In genomic region chr16:7339700-7340099, GRCh38 we compare ENCODE assay signal across 28 cellular contexts. TPM values are rescaled to one million over a fixed set of nuclear protein-coding genes. Genes with fewer than 3 reads are reported as not detected.
DNase-seq lines count a peak whose midpoint lies in the region; ATAC-seq and TF ChIP-seq lines count a peak whose summit lies in the region.
"Had no signal": no experiment of that assay in that cellular context is flagged by ENCODE, and none has a peak within 500 bp of the region (broad histone marks: within the 10 kb centered on the region; RNA-seq: fewer than 3 reads in every experiment).

No MANE protein-coding gene starts in this region.

- H3K27ac ChIP-seq in heart left ventricle (peak overlapping the region in 3 of 12 donors; percentile 30 to 49 (median 42)), psoas muscle (peak overlapping the region; percentile 98), gastrocnemius medialis (peak overlapping the region; percentile 90 to 98 (median 94))
- H3K27ac ChIP-seq: BLaER1 had no signal

- TF ChIP-seq CTCF in heart left ventricle (IDR thresholded peaks at IDR 0.05) (no peak), psoas muscle (IDR thresholded peaks at IDR 0.05) (no peak), gastrocnemius medialis (IDR thresholded peaks at IDR 0.05 in 4 of 5, conservative IDR thresholded peaks at IDR 0.05 in 1 of 5) (no peak)

- intact Hi-C loops in left cardiac atrium (cut with DNase I) = no loop called here
- intact Hi-C loops in heart left ventricle (cut with DNase I) = no loop called here
- intact Hi-C loops in left ventricle myocardium superior (cut with micrococcal nuclease) = no loop called here
- intact Hi-C loops in cardiac septum (cut with DNase I) = loop anchor here (10.0 kb wide), 1 partner anchor 165 kb away; no protein-coding TSS in a partner anchor
- intact Hi-C loops in psoas muscle (cut with DNase I) = no loop called here
- intact Hi-C loops in gastrocnemius medialis (cut with DNase I; ENCODE audit: low total_unique reads) = no loop called here

- H3K4me3 ChIP-seq in heart left ventricle = no peak overlapping the region
- peak overlapping the region; percentile 75 for H3K4me3 ChIP-seq in psoas muscle
- no peak overlapping the region for H3K4me3 ChIP-seq in gastrocnemius medialis
- H3K4me3 ChIP-seq: BLaER1, GM12878 had no signal

- no peaks in the 10 kb centered on the region for H3K36me3 ChIP-seq in heart left ventricle
- H3K36me3 ChIP-seq in psoas muscle (ENCODE audit: insufficient read depth in 1 of 2, low read depth in 1 of 2) = peaks cover 0 to 10% of the 10 kb centered on the region in 2 donors
- H3K36me3 ChIP-seq in gastrocnemius medialis = no peaks in the 10 kb centered on the region
- H3K36me3 ChIP-seq: BE2C, BLaER1 had no signal

- WGBS in heart left ventricle, 4 donors = 83 to 100% (median 93%) methylated on average over 1 of the region's 1 CpG
- 88 to 100% (median 96%) methylated on average over 1 of the region's 1 CpG for WGBS in psoas muscle, 3 donors

- H3K4me1 ChIP-seq in heart left ventricle = peaks cover 0 to 56% (median 11%) of the 10 kb centered on the region in 12 donors
- peaks cover 41% of the 10 kb centered on the region for H3K4me1 ChIP-seq in psoas muscle
- H3K4me1 ChIP-seq in gastrocnemius medialis = peaks cover 82 to 86% of the 10 kb centered on the region in 2 donors
- H3K4me1 ChIP-seq: BE2C, BLaER1 had no signal

- H3K27me3 ChIP-seq in heart left ventricle (no peaks in the 10 kb centered on the region), psoas muscle (ENCODE audit: insufficient read depth in 3 of 3, low read length in 2 of 3) (no peaks in the 10 kb centered on the region), gastrocnemius medialis (no peaks in the 10 kb centered on the region)
- H3K27me3 ChIP-seq: BE2C, BLaER1 had no signal

- no peak for DNase-seq in left cardiac atrium
- DNase-seq in heart left ventricle = no peak
- DNase-seq in left ventricle myocardium superior = no peak
- DNase-seq in cardiac septum (ENCODE audit: low spot score) = no peak
- DNase-seq in psoas muscle = no peak
- no peak for DNase-seq in gastrocnemius medialis
- DNase-seq: 8988T; ACHN; BE2C; C1 segment of cervical spinal cord; CD4-positive, alpha-beta memory T cell; CD4-positive, CD25-positive, alpha-beta regulatory T cell; CD8-positive, alpha-beta memory T cell; COR-L47; DMS 273 treated with DMSO at 0.1 percent for 48 hours; DMS153; DMS53; DMS79; DND-41; EL; GDM1 had no signal

- TF ChIP-seq POLR2A in heart left ventricle (IDR thresholded peaks at IDR 0.05) (no peak), gastrocnemius medialis (IDR thresholded peaks at IDR 0.05) (no peak)

- in situ Hi-C loops in gastrocnemius medialis (cut with MboI; ENCODE audit: low sequenced_read_pairs in 4 of 4) = no loop called here

- peak; percentile 49 to 69 for ATAC-seq in left cardiac atrium
- no peak for ATAC-seq in heart left ventricle
- peak; percentile 26 for ATAC-seq in left ventricle myocardium superior
- no peak for ATAC-seq in psoas muscle
- ATAC-seq in gastrocnemius medialis = no peak
- ATAC-seq in HG02610 (IDR thresholded peaks at IDR 0.05; ENCODE audit: unreplicated experiment) = no peak
- ATAC-seq: GM12878 had no signal

- no peaks in the 10 kb centered on the region for H3K9me3 ChIP-seq in heart left ventricle
- H3K9me3 ChIP-seq in psoas muscle = no peaks in the 10 kb centered on the region
- H3K9me3 ChIP-seq in gastrocnemius medialis = no peaks in the 10 kb centered on the region
- H3K9me3 ChIP-seq: BE2C, BLaER1 had no signal

RNA-seq across cellular contexts. Expression of gene RBFOX1, which starts 7.1 kb away (rescaled TPM):
- 10 to 100 TPM; 46.5 to 58.1 TPM for total RNA-seq in left cardiac atrium
- total RNA-seq in heart left ventricle = 10 to 100 TPM; 36.9 to 68.1 (median 49.5) TPM
- 10 to 100 TPM; 13.4 to 15.5 TPM for polyA plus RNA-seq in heart left ventricle
- total RNA-seq in left ventricle myocardium superior = 79.4 TPM
- 27.1 TPM for total RNA-seq in cardiac septum
- 100 to 1,000 TPM; 113 to 141 (median 127) TPM for total RNA-seq in psoas muscle
- 10 to 100 TPM in 2 of 3 donors, 1 to 10 TPM in 1; 2.8 to 43.8 (median 40.1) TPM for polyA plus RNA-seq in psoas muscle
- 10 to 100 TPM; 42.5 to 98.8 (median 58.6) TPM for total RNA-seq in gastrocnemius medialis
- total RNA-seq: CD4-positive, alpha-beta memory T cell; CD4-positive, CD25-positive, alpha-beta regulatory T cell; CD8-positive, alpha-beta memory T cell; Daoy; G401; GM12878 had no signal
- polyA plus RNA-seq: AG04450; CD14-positive monocyte; CD4-positive, alpha-beta memory T cell; CD4-positive, CD25-positive, alpha-beta regulatory T cell; CD8-positive, alpha-beta memory T cell had no signal

Comparison
In these comparisons a context has a peak if more than half of its experiments do, and no peak if none do; other contexts are left out.
1. ATAC-seq: peak in left cardiac atrium (2 of 2) and left ventricle myocardium superior (single experiment); none in heart left ventricle (0 of 4), psoas muscle (0 of 4), gastrocnemius medialis (0 of 2) and HG02610 (single experiment).